ENCODE assay signal across 8 cellular contexts in the genomic region with DNA sequence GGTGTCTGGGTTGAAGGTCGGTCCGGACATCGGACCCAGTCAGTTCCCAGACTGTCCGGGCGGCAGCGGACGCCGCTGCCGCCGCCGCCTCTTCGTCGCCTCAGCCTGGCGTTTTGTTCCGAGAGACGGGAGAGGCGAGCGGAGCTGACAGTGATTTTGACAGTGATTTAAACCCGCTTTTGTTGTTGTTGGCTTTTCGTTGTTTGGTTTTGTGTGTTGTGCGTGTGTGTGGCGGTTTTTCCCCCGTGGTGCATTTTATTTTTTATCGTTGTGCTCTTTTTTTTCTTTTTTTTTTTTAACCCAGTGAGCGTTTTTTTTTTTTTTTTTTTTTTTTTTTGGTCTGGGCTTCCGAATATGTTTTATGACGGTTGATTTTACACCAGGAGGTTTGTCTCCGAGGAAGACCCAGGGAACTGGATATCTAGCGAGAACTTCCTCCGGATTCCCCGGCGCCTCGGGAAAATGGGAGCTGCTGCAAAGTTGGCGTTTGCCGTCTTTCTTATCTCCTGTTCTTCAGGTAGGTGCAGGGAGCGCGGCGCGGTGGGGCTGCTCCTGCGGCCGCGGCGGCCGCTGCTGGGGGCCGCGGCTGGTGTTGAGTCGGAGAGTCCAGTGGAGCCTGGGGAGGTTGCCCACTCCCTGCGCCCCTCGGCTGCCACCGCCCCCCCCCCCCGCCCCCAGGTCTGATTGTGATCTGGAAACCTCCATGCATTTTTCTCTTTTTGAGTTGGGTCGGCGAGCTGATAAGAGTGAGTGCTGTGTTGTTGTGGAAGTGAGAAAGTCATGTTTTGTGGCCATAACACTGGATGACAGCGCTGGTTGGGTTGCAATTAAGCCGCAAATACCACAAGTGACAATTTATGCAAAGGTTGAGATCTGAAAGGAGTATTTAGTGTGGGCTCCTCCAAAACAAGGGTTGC. TPM values are rescaled to one million over a fixed set of nuclear protein-coding genes. Genes with fewer than 3 reads are reported as not detected.
A peak's percentile ranks its signal among the peaks of the same experiment; 100 is the strongest.
DNase-seq lines count a peak whose midpoint lies in the region; ATAC-seq, FAIRE-seq and TF ChIP-seq lines count a peak whose summit lies in the region.

A gene (plus strand): TSS at position 339 of the 917 bp plus-strand sequence. CDS start 124 bp downstream, at position 463.

- H3K9me3 Mint-ChIP-seq in CD14-positive monocyte, result peaks cover 0 to 10% (median 5%) of the 10 kb centered on the region in 7 donors
- H3K9me3 Mint-ChIP-seq in neural progenitor cell, result peaks cover 1% of the 10 kb centered on the region

- H3K79me2 ChIP-seq in OCI-LY3 (ENCODE audit: low read length) (peaks cover 5% of the 10 kb centered on the region; the same call in 1 of the 2 replicates), neural progenitor cell (ENCODE audit: low read depth) (peaks cover 63% of the 10 kb centered on the region)

- H3K4me1 ChIP-seq in OCI-LY3 (ENCODE audit: low read length), result peaks cover 14% of the 10 kb centered on the region
- peaks cover 27% of the 10 kb centered on the region for H3K4me1 ChIP-seq in neural progenitor cell
- peaks cover 14 to 27% of the 10 kb centered on the region in 2 donors for H3K4me1 ChIP-seq in thoracic aorta (ENCODE audit: control insufficient read depth in 1 of 2, low read depth in 2 of 2)

- ATAC-seq in GM19324 (IDR thresholded peaks at IDR 0.05; ENCODE audit: low FRiP score, unreplicated experiment) (peak; percentile 61), HG03378 (IDR thresholded peaks at IDR 0.05; ENCODE audit: unreplicated experiment) (peak; percentile 75), thoracic aorta (ENCODE audit: insufficient number of reproducible peaks, low FRiP score, low read depth) (peak; percentile 34)

- DNase-seq in CD14-positive monocyte (ENCODE audit: low spot score) (no peak), frontal cortex (ENCODE audit: low spot score in 2 of 2) (peak; percentile 30 to 61), neural progenitor cell (ENCODE audit: low spot score) (peak; percentile 83), thoracic aorta (ENCODE audit: low spot score) (no peak)
- peak; percentile 30 for DNase-seq in activated effector memory CD4-positive, alpha-beta T cell treated with Interleukin-2 at 50 U/mL for 16 hours

- intact Hi-C loops in CD14-positive monocyte (cut with micrococcal nuclease), result loop anchor here (5.0 to 10.0 kb wide), 2 partner anchors 213 to 280 kb away; no protein-coding TSS in a partner anchor

- H3K4me3 ChIP-seq in OCI-LY3 (ENCODE audit: low read length) (peak within 1 kb of the TSS; percentile 77), neural progenitor cell (peak within 1 kb of the TSS; percentile 93), thoracic aorta (peak within 1 kb of the TSS; percentile 94)

- H3K9me3 ChIP-seq in OCI-LY3 (ENCODE audit: insufficient read depth, low read length), result no peaks in the 10 kb centered on the region
- H3K9me3 ChIP-seq in neural progenitor cell (ENCODE audit: low read depth), result no peaks in the 10 kb centered on the region
- no peaks in the 10 kb centered on the region for H3K9me3 ChIP-seq in thoracic aorta

- peaks cover 40% of the 10 kb centered on the region for H3K4me1 Mint-ChIP-seq in CD14-positive monocyte
- H3K4me1 Mint-ChIP-seq in neural progenitor cell, result peaks cover 19% of the 10 kb centered on the region

- H3K27ac Mint-ChIP-seq in CD14-positive monocyte, result peak within 1 kb of the TSS; percentile 89 to 95 (median 92)
- peak within 1 kb of the TSS; percentile 97 for H3K27ac Mint-ChIP-seq in neural progenitor cell

- H3K4me3 Mint-ChIP-seq in CD14-positive monocyte (peak within 1 kb of the TSS; percentile 91 to 98), neural progenitor cell (peak within 1 kb of the TSS; percentile 96)

- H2AFZ ChIP-seq in OCI-LY3 (ENCODE audit: low read depth, low read length), result no peak within 1 kb of the TSS; the same call in 1 of the 2 replicates
- peak within 1 kb of the TSS; percentile 71 for H2AFZ ChIP-seq in neural progenitor cell (replicated peaks)

- H3K36me3 Mint-ChIP-seq in CD14-positive monocyte (no peaks in the 10 kb centered on the region), neural progenitor cell (peaks cover 3% of the 10 kb centered on the region)

- H3K27me3 Mint-ChIP-seq in CD14-positive monocyte (ENCODE audit: low read depth in 3 of 3), result peaks cover 57 to 76% (median 58%) of the 10 kb centered on the region in 3 donors
- H3K27me3 Mint-ChIP-seq in neural progenitor cell (ENCODE audit: insufficient read depth, low read depth), result no peaks in the 10 kb centered on the region

- H3K27ac ChIP-seq in OCI-LY3 (ENCODE audit: low read length) (no peak within 1 kb of the TSS), neural progenitor cell (peak within 1 kb of the TSS; percentile 96), thoracic aorta (peak within 1 kb of the TSS; percentile 94 to 96)

- H3K4me2 ChIP-seq in OCI-LY3 (ENCODE audit: low read length) (peak within 1 kb of the TSS; percentile 92), neural progenitor cell (peak within 1 kb of the TSS; percentile 95)

- H3K36me3 ChIP-seq in OCI-LY3 (replicated peaks; ENCODE audit: low read depth, low read length) (no peaks in the 10 kb centered on the region), neural progenitor cell (no peaks in the 10 kb centered on the region), thoracic aorta (no peaks in the 10 kb centered on the region)

- peaks cover 21% of the 10 kb centered on the region for H3F3A ChIP-seq in neural progenitor cell (ENCODE audit: low read depth)

- TF ChIP-seq CTCF in CD14-positive monocyte (IDR thresholded peaks at IDR 0.05) (no peak), OCI-LY3 (IDR thresholded peaks at IDR 0.05; ENCODE audit: low read depth, low read length) (no peak), neural progenitor cell (IDR thresholded peaks at IDR 0.05) (no peak), thoracic aorta (IDR thresholded peaks at IDR 0.05) (no peak)

- H3K27me3 ChIP-seq in OCI-LY3 (ENCODE audit: low read depth, low read length) (0 out of 2 replicates have a peak, but pooled peaks cover 7% of the 10 kb centered on the region), neural progenitor cell (no peaks in the 10 kb centered on the region), thoracic aorta (replicated peaks; ENCODE audit: insufficient read depth) (no peaks in the 10 kb centered on the region)

- no peak for FAIRE-seq in frontal cortex (lab: Jason Lieb, UNC)

- peak within 1 kb of the TSS; percentile 52 for H3K9ac ChIP-seq in OCI-LY3 (ENCODE audit: low read length)
- peak within 1 kb of the TSS; percentile 79 for H3K9ac ChIP-seq in neural progenitor cell

- H4K20me1 ChIP-seq in OCI-LY3 (ENCODE audit: insufficient read depth, low read length) (no peaks in the 10 kb centered on the region), neural progenitor cell (ENCODE audit: low read depth) (peaks cover 16% of the 10 kb centered on the region)

RNA-seq across cellular contexts. Expression of the gene that starts here (rescaled TPM):
- 1 to 10 TPM; 2.6 to 3.7 TPM for polyA plus RNA-seq in CD14-positive monocyte
- total RNA-seq in frontal cortex (157 TPM), neural progenitor cell (ENCODE audit: low replicate concordance) (13.3 and 22.7 TPM in 2 replicates), thoracic aorta (10 to 100 TPM in 1 of 2 donors, 1 to 10 TPM in 1; 8.1 to 23.0 TPM)

Comparison
In these comparisons a context has a peak if more than half of its experiments do, and no peak if none do; other contexts are left out.
1. DNase-seq: peak in activated effector memory CD4-positive, alpha-beta T cell treated with Interleukin-2 at 50 U/mL for 16 hours (single experiment), frontal cortex (2 of 2) and neural progenitor cell (single experiment); none in CD14-positive monocyte (single experiment) and thoracic aorta (single experiment).
2. Peak in every context shown above with its lines, with median percentiles within 50 percentile points of each other: ATAC-seq and H3K4me3 ChIP-seq.